ENCODE assay signal across 1 cellular context in the genomic region with DNA sequence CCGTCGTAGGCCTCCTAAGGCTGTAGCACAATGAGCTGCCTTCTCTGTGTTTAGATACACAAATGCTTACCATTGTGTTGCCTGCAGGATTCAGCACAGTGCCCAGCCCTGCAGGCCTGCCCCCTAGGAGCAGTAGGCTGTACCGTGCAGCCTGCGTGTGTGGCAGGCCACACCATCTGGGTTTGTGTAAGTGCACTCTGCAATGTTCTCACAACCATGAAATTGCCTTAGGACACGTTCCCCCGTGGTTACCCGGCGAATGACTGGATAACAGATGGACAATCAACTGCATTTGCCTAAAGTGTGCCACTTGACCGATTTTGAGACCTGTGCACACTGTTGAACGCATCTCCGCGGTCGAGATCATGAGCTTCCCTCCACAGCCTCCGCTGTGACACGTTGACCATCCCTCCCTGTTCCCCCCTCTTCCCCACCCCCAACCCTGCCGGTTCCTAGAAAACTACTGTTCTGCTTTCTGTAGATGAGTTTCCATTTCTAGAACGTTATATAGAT.
TF ChIP-seq lines count a peak whose summit lies in the region.

No MANE protein-coding gene starts in this region.

TF ChIP-seq in GM23338, 12 proteins besides CTCF, POLR2A, EP300 and RAD21 (continued from another document):
- no peak for TF ChIP-seq ZNF462 (CRISPR knock-in tag; IDR thresholded peaks at IDR 0.05)
- no peak for TF ChIP-seq NANOG (IDR thresholded peaks at IDR 0.05; ENCODE audit: borderline replicate concordance)
- TF ChIP-seq STAT1 (IDR thresholded peaks at IDR 0.05; ENCODE audit: unreplicated experiment) = no peak
